13 cellular contexts compared by ENCODE assay signal in the genomic region with DNA sequence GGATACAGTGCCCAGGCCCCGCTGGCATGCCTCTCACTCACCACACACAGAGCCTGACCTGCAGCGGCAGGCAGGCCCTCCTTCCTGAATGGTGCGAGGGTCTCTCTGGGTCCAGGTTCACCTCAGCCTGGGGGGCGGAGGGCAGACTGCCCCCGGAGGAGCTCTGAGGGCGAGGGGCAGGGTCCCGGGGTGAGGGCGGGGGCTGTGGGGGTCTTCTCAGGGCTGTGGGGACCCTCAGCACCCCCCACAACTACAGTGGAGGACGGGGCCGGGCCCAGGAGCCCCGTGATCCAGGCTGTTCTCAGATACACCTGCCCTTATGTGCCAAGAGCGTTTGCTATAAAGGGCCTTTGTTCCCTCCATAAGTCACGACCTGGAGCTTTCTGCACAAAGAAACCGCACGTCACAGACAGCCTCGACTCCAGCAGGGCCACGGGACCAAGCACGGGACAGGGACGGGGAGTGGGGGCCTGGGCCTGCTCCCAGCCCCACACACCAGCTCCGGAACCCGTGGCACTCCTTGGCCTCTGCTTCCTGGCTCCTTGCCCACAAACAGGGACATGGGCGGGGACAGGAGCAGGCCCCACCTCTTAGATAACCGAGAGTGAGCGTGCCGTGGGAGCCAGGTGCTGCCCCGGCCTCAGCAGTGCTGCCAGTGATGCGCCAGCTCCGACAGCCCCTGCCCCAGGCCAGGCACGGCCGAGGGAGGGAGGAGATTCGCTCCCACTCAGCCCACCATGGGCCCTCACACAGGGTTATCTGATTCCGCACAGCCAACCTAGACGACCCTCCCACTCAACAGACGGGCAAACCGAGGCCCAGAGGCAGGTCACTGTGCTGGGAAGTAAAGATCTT.
A peak's percentile ranks its signal among the peaks of the same experiment; 100 is the strongest.
DNase-seq lines count a peak whose midpoint lies in the region; FAIRE-seq and TF ChIP-seq lines count a peak whose summit lies in the region.
"Had no signal": no experiment of that assay in that cellular context is flagged by ENCODE, and none has a peak within 500 bp of the region (broad histone marks: within the 10 kb centered on the region; RNA-seq: fewer than 3 reads in every experiment).

No MANE protein-coding gene starts in this region.

- no peak for FAIRE-seq in kidney (lab: Jason Lieb, UNC)

- peaks cover 7 to 29% of the 10 kb centered on the region in 2 donors for H3K36me3 ChIP-seq in kidney (ENCODE audit: control insufficient read depth in 1 of 2, insufficient read depth in 2 of 2, low read length in 2 of 2)

- H3K27ac ChIP-seq in VCaP: peak overlapping the region; percentile 95
- no peak overlapping the region for H3K27ac ChIP-seq in kidney (ENCODE audit: low read depth in 2 of 2, low read length in 2 of 2)
- peak overlapping the region; percentile 77 for H3K27ac ChIP-seq in temporal lobe (ENCODE audit: low read depth, low read length)
- H3K27ac ChIP-seq: PC-9 had no signal

- H3K4me3 ChIP-seq in kidney (ENCODE audit: low read length in 2 of 2): no peak overlapping the region
- H3K4me3 ChIP-seq: lung, PC-9 had no signal

- no peaks in the 10 kb centered on the region for H3K9me3 ChIP-seq in kidney (ENCODE audit: control insufficient read depth in 1 of 2, low read length in 2 of 2)

- DNase-seq in NCI-H345 (lab: John Stamatoyannopoulos, UW) (peak; percentile 17), NCI-H345 treated with DMSO at 0.1 percent for 48 hours (lab: John Stamatoyannopoulos, UW; ENCODE audit: unreplicated experiment) (no peak), kidney (peak; percentile 77), NCI-H146 (lab: John Stamatoyannopoulos, UW) (no peak), mesothelial cell of epicardium (ENCODE audit: low spot score in 2 of 2, unreplicated experiment in 2 of 2) (no peak), A172 (ENCODE audit: low spot score) (no peak)
- DNase-seq: NCI-H1048, PC-9 had no signal

- peaks cover 7% of the 10 kb centered on the region for H3K36me3 Mint-ChIP-seq in mesothelial cell of epicardium
- H3K36me3 Mint-ChIP-seq: activated naive CD8-positive, alpha-beta T cell had no signal

- intact Hi-C loops in kidney (cut with DNase I): no loop called here

- no peaks in the 10 kb centered on the region for H3K9me3 Mint-ChIP-seq in mesothelial cell of epicardium
- H3K9me3 Mint-ChIP-seq: type B pancreatic cell had no signal

- H3K4me1 Mint-ChIP-seq in mesothelial cell of epicardium: peaks cover 50% of the 10 kb centered on the region

- peaks cover 24 to 25% of the 10 kb centered on the region in 2 donors for H3K4me1 ChIP-seq in kidney (ENCODE audit: control insufficient read depth in 1 of 2, insufficient read depth in 1 of 2, low read depth in 1 of 2, low read length in 2 of 2)

- no peak overlapping the region for H3K27ac Mint-ChIP-seq in mesothelial cell of epicardium
- H3K27ac Mint-ChIP-seq: activated naive CD8-positive, alpha-beta T cell had no signal

- TF ChIP-seq CTCF in VCaP (conservative IDR thresholded peaks at IDR 0.05) (no peak), kidney (IDR thresholded peaks at IDR 0.05; ENCODE audit: borderline replicate concordance, extremely low read depth, insufficient read depth) (no peak), mesothelial cell of epicardium (IDR thresholded peaks at IDR 0.05; ENCODE audit: unreplicated experiment) (no peak)

- no peak overlapping the region for H3K4me3 Mint-ChIP-seq in mesothelial cell of epicardium
- H3K4me3 Mint-ChIP-seq: activated naive CD8-positive, alpha-beta T cell; type B pancreatic cell had no signal

- no peak overlapping the region for H3K9ac ChIP-seq in kidney (ENCODE audit: low read length in 2 of 2)

- no peaks in the 10 kb centered on the region for H3K27me3 Mint-ChIP-seq in mesothelial cell of epicardium (ENCODE audit: low read depth)
- H3K27me3 Mint-ChIP-seq: activated naive CD8-positive, alpha-beta T cell; type B pancreatic cell had no signal

Comparison
In these comparisons a context has a peak if more than half of its experiments do, and no peak if none do; other contexts are left out.
1. DNase-seq: peak in NCI-H345 (single experiment) and kidney (single experiment); none in NCI-H345 treated with DMSO at 0.1 percent for 48 hours (single experiment), NCI-H146 (single experiment), mesothelial cell of epicardium (0 of 2) and A172 (single experiment).
2. H3K27ac ChIP-seq: peak in VCaP (single experiment) and temporal lobe (single experiment); none in kidney (0 of 2).